Comparison of ENCODE assay signal across 10 cellular contexts in the genomic region with DNA sequence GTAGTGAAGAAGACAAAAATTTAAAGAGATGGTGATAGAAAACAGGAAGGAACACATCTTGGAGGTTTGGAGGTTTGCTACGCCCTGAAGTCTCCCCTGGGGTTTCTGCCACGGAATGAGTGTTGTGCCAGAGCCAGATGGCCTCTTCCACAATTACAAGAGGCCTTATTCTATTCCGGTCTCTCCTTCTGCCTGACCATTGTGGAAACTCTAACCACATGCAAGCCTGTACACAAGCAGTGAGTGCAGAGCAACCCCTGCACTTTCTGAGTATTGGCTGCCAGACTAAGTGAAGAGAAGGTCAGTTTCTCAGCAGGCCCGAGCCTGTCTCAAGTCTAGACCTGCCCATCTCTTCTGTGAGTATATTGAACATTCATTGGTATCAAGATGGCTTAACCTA. TPM values are rescaled to one million over a fixed set of nuclear protein-coding genes. Genes with fewer than 3 reads are reported as not detected.
DNase-seq lines count a peak whose midpoint lies in the region; ATAC-seq, FAIRE-seq and TF ChIP-seq lines count a peak whose summit lies in the region.
"Had no signal": no experiment of that assay in that cellular context is flagged by ENCODE, and none has a peak within 500 bp of the region (broad histone marks: within the 10 kb centered on the region; RNA-seq: fewer than 3 reads in every experiment).

No MANE protein-coding gene starts in this region.

- no peak for TF ChIP-seq RAD21 in GM12878 (IDR thresholded peaks at IDR 0.05; ENCODE audit: insufficient read depth, low read depth, low read length)

- no peaks in the 10 kb centered on the region for H3K79me2 ChIP-seq in GM12878 (ENCODE audit: control insufficient read depth, insufficient read depth, low read length)

- TF ChIP-seq POLR2A in GM12878 (IDR thresholded peaks at IDR 0.05; ENCODE audit: low read depth, low read length) (no peak), gastrocnemius medialis (IDR thresholded peaks at IDR 0.05) (no peak)

- DNase-seq in GM12878 (ENCODE audit: low read depth, low spot score), result no peak
- DNase-seq in gastrocnemius medialis, result peak in 1 of 2 donors; percentile 21
- no peak for DNase-seq in glomerular visceral epithelial cell (ENCODE audit: extremely low spot score)
- no peak for DNase-seq in left lung
- DNase-seq in midbrain (lab: John Stamatoyannopoulos, UW), result no peak
- DNase-seq in activated CD4-positive, alpha-beta memory T cell treated with anti-CD3 and anti-CD28 coated beads, Interleukin-2, amount 10 ng/mL, durations not matched to agents 7 days and 5 days, result no peak
- DNase-seq: effector memory CD8-positive, alpha-beta T cell; T-cell had no signal

- no peaks in the 10 kb centered on the region for H3K27me3 Mint-ChIP-seq in activated CD4-positive, alpha-beta memory T cell treated with anti-CD3 and anti-CD28 coated beads, Interleukin-2, amount 10 ng/mL, durations not matched to agents 7 days and 5 days
- H3K27me3 Mint-ChIP-seq: effector memory CD8-positive, alpha-beta T cell had no signal

- in situ Hi-C loops in GM12878 (cut with MboI) (no loop called here), gastrocnemius medialis (cut with MboI; ENCODE audit: low sequenced_read_pairs in 4 of 4) (no loop called here)

- no peak overlapping the region for H3K4me3 Mint-ChIP-seq in activated CD4-positive, alpha-beta memory T cell treated with anti-CD3 and anti-CD28 coated beads, Interleukin-2, amount 10 ng/mL, durations not matched to agents 7 days and 5 days
- H3K4me3 Mint-ChIP-seq: effector memory CD8-positive, alpha-beta T cell; T-cell had no signal

- POLR2A ChIA-PET in GM12878 (lab: Charles Lee), result no interaction called here
- POLR2A ChIA-PET in activated CD4-positive, alpha-beta memory T cell treated with anti-CD3 and anti-CD28 coated beads, Interleukin-2, amount 10 ng/mL, durations not matched to agents 7 days and 5 days (lab: Charles Lee), result no interaction called here

- H3K36me3 ChIP-seq in GM12878 (ENCODE audit: control insufficient read depth in 2 of 2, insufficient read depth in 2 of 2, low read length in 1 of 2) (no peaks in the 10 kb centered on the region), gastrocnemius medialis (no peaks in the 10 kb centered on the region), left lung (no peaks in the 10 kb centered on the region)

- H3K27me3 ChIP-seq in GM12878 (replicated peaks in 1 of 2; ENCODE audit: control insufficient read depth in 2 of 2, insufficient read depth in 2 of 2, low read length in 1 of 2) (no peaks in the 10 kb centered on the region), gastrocnemius medialis (no peaks in the 10 kb centered on the region), left lung (no peaks in the 10 kb centered on the region)

- intact Hi-C loops in GM12878 (cut with micrococcal nuclease; ENCODE audit: unreplicated experiment), result no loop called here
- intact Hi-C loops in gastrocnemius medialis (cut with DNase I; ENCODE audit: low total_unique reads), result loop anchor here (10.0 kb wide), 1 partner anchor 282 kb away; no protein-coding TSS in a partner anchor
- intact Hi-C loops in left lung (cut with DNase I), result no loop called here

- H3K4me1 ChIP-seq in GM12878 (ENCODE audit: control insufficient read depth, insufficient read depth, low read length) (peaks cover 6% of the 10 kb centered on the region), gastrocnemius medialis (peaks cover 0 to 6% of the 10 kb centered on the region in 2 donors), left lung (peaks cover 0 to 11% of the 10 kb centered on the region in 2 donors)

- H3K4me2 ChIP-seq in GM12878 (ENCODE audit: control insufficient read depth, insufficient read depth), result no peak overlapping the region

- CTCF ChIA-PET in GM12878 (lab: Yijun Ruan, JAX), result no interaction called here
- CTCF ChIA-PET in activated CD4-positive, alpha-beta memory T cell treated with anti-CD3 and anti-CD28 coated beads, Interleukin-2, amount 10 ng/mL, durations not matched to agents 7 days and 5 days (lab: Charles Lee), result no interaction called here

- H3K9ac ChIP-seq in GM12878 (ENCODE audit: control insufficient read depth, insufficient read depth, low read length), result no peak overlapping the region

- SMC1A ChIA-PET in GM12878 (lab: Charles Lee; ENCODE audit: uncharacterized antibody, unreplicated experiment), result no interaction called here

- peaks cover 15% of the 10 kb centered on the region for H3K4me1 Mint-ChIP-seq in activated CD4-positive, alpha-beta memory T cell treated with anti-CD3 and anti-CD28 coated beads, Interleukin-2, amount 10 ng/mL, durations not matched to agents 7 days and 5 days

- no peak overlapping the region for H3K27ac ChIP-seq in GM12878 (ENCODE audit: control insufficient read depth, insufficient read depth)
- peak overlapping the region; percentile 20 to 67 (median 50) for H3K27ac ChIP-seq in gastrocnemius medialis
- no peak overlapping the region for H3K27ac ChIP-seq in left lung

- no peak overlapping the region for H3K27ac Mint-ChIP-seq in activated CD4-positive, alpha-beta memory T cell treated with anti-CD3 and anti-CD28 coated beads, Interleukin-2, amount 10 ng/mL, durations not matched to agents 7 days and 5 days
- H3K27ac Mint-ChIP-seq: effector memory CD8-positive, alpha-beta T cell; T-cell had no signal

- H4K20me1 ChIP-seq in GM12878 (ENCODE audit: control insufficient read depth, insufficient read depth), result no peaks in the 10 kb centered on the region

- TF ChIP-seq EP300 in GM12878 (IDR thresholded peaks at IDR 0.05; ENCODE audit: borderline replicate concordance in 1 of 2, control insufficient read depth in 1 of 2, low read depth in 2 of 2, low read length in 2 of 2), result no peak

- no peak overlapping the region for H2AFZ ChIP-seq in GM12878 (ENCODE audit: control insufficient read depth, low read depth, low read length)

- no TSS peak for BruUV-seq in GM12878 (replicated peaks; lab: Mats Ljungman, UMichigan)

- H3K9me3 Mint-ChIP-seq in activated CD4-positive, alpha-beta memory T cell treated with anti-CD3 and anti-CD28 coated beads, Interleukin-2, amount 10 ng/mL, durations not matched to agents 7 days and 5 days, result no peaks in the 10 kb centered on the region
- H3K9me3 Mint-ChIP-seq: effector memory CD8-positive, alpha-beta T cell had no signal

- RAD21 ChIA-PET in GM12878 (lab: Charles Lee; ENCODE audit: unreplicated experiment), result no interaction called here

- no peak for FAIRE-seq in GM12878 (lab: Jason Lieb, UNC)

- ATAC-seq in GM19452 (IDR thresholded peaks at IDR 0.05; ENCODE audit: unreplicated experiment), result peak; percentile 48
- ATAC-seq in HG03432 (IDR thresholded peaks at IDR 0.05; ENCODE audit: unreplicated experiment), result peak; percentile 56
- peak; percentile 22; the same call in 2 of the 3 replicates for ATAC-seq in GM12878
- ATAC-seq in gastrocnemius medialis, result peak in 1 of 2 donors; percentile 49
- ATAC-seq in left lung, result no peak
- ATAC-seq: effector memory CD8-positive, alpha-beta T cell; T-cell had no signal

- H3K9me3 ChIP-seq in GM12878 (replicated peaks; ENCODE audit: control insufficient read depth, insufficient read depth, low read length), result peaks cover 8% of the 10 kb centered on the region
- no peaks in the 10 kb centered on the region for H3K9me3 ChIP-seq in gastrocnemius medialis
- no peaks in the 10 kb centered on the region for H3K9me3 ChIP-seq in left lung

- 14% methylated on average over 4 of the region's 4 CpGs for WGBS in GM12878 (ENCODE audit: insufficient coverage, insufficient replicate concordance, low lambda C conversion rate, missing lambda C conversion rate)

- H3K4me3 ChIP-seq in GM12878 (no peak overlapping the region), gastrocnemius medialis (no peak overlapping the region), left lung (no peak overlapping the region)

- TF ChIP-seq CTCF in GM12878 (IDR thresholded peaks at IDR 0.05 in 2 of 3, conservative IDR thresholded peaks at IDR 0.05 in 1 of 3; ENCODE audit: control insufficient read depth in 2 of 3, extremely low read depth in 1 of 3, insufficient read depth in 1 of 3, low read depth in 3 of 3, low read length in 3 of 3) (no peak), gastrocnemius medialis (IDR thresholded peaks at IDR 0.05 in 4 of 5, conservative IDR thresholded peaks at IDR 0.05 in 1 of 5) (no peak), left lung (IDR thresholded peaks at IDR 0.05) (no peak)

- no peaks in the 10 kb centered on the region for H3K36me3 Mint-ChIP-seq in activated CD4-positive, alpha-beta memory T cell treated with anti-CD3 and anti-CD28 coated beads, Interleukin-2, amount 10 ng/mL, durations not matched to agents 7 days and 5 days (ENCODE audit: low read depth)
- H3K36me3 Mint-ChIP-seq: T-cell had no signal

TF ChIP-seq in GM12878, 131 proteins besides CTCF, POLR2A, EP300 and RAD21 (continues in another document):
- no peak for TF ChIP-seq MEF2A (IDR thresholded peaks at IDR 0.05; ENCODE audit: insufficient read depth, low read depth, low read length)
- TF ChIP-seq EZH2 (IDR thresholded peaks at IDR 0.05; ENCODE audit: borderline replicate concordance, control insufficient read depth, low read depth, low read length), result no peak
- no peak for TF ChIP-seq GATAD2B (conservative IDR thresholded peaks at IDR 0.05; ENCODE audit: low read depth)
- TF ChIP-seq STAT3 (IDR thresholded peaks at IDR 0.05; ENCODE audit: low read depth, low read length), result no peak
- no peak for TF ChIP-seq LARP7 (IDR thresholded peaks at IDR 0.05)

RNA-seq across cellular contexts. Expression of gene MYO1B, which starts 22.7 kb away (rescaled TPM):
- total RNA-seq in GM12878 (2013; cell fraction: nucleolus; rRNA removed), result 10.2 and 12.8 TPM in 2 replicates
- 3.0 and 3.2 TPM in 2 replicates for total RNA-seq in GM12878 (2014; rRNA removed)
- 3.5 and 4.2 TPM in 2 replicates for total RNA-seq in GM12878 (2014; rRNA removed; fragmentation: Illumina TruSeq; extraction: Trizol)
- total RNA-seq in GM12878 (2021), result 2.2 and 3.6 TPM in 2 replicates
- 0.42 TPM for polyA plus RNA-seq in GM12878 (2011; ENCODE audit: low read depth)
- 0.10 TPM in 2 replicates for polyA plus RNA-seq in GM12878 (2011; rRNA removed)
- polyA plus RNA-seq in GM12878 (2011; cell fraction: cytosol; rRNA removed), result 0.04 and 0.10 TPM in 2 replicates
- polyA plus RNA-seq in GM12878 (2011; cell fraction: nucleus; rRNA removed), result 0.10 and 0.13 TPM in 2 replicates
- 0.42 and 0.69 TPM in 2 replicates for polyA plus RNA-seq in GM12878 (2012)
- polyA plus RNA-seq in GM12878 (2014; fragmentation: Illumina TruSeq; extraction: Trizol), result 2.8 and 4.2 TPM in 2 replicates
- under 1 TPM; 0.40 to 0.57 TPM for polyA plus RNA-seq in GM12878 (2014; fragmentation: Nextera tagmentation; extraction: Ambion mirVana)
- polyA plus RNA-seq in GM12878 (2014; rRNA removed), result 1.3 and 1.4 TPM in 2 replicates
- 1 to 10 TPM; 1.2 to 1.8 TPM for polyA plus RNA-seq in GM12878 (2016; fragmentation: Nextera tagmentation; extraction: Ambion mirVana)
- 0.36 TPM in 1 of 2 replicates, not detected in the other for polyA minus RNA-seq in GM12878 (2011; rRNA and poly(A)+ RNA removed)
- polyA minus RNA-seq in GM12878 (2011; cell fraction: cytosol; rRNA and poly(A)+ RNA removed), result not detected in 2 replicates
- 0.10 and 0.24 TPM in 2 replicates for polyA minus RNA-seq in GM12878 (2011; cell fraction: nucleus; rRNA and poly(A)+ RNA removed)
- total RNA-seq in gastrocnemius medialis, result 10 to 100 TPM in 2 of 4 donors, 1 to 10 TPM in 2; 7.0 to 10.8 (median 10.0) TPM
- 100 to 1,000 TPM; 136 to 305 TPM for total RNA-seq in left lung
- 1 to 10 TPM; 2.1 to 2.9 TPM for total RNA-seq in activated CD4-positive, alpha-beta memory T cell treated with anti-CD3 and anti-CD28 coated beads, Interleukin-2, amount 10 ng/mL, durations not matched to agents 7 days and 5 days

Comparison
In these comparisons a context has a peak if more than half of its experiments do, and no peak if none do; other contexts are left out.
1. H3K27ac ChIP-seq: peak in gastrocnemius medialis (4 of 4); none in GM12878 (single experiment) and left lung (0 of 2).
2. RNA of gene MYO1B, which starts 22.7 kb away (total RNA-seq): 136 to 305 TPM in left lung; 7.0 to 10.8 TPM in gastrocnemius medialis, 2.2 to 12.8 TPM in GM12878 and 2.1 to 2.9 TPM in activated CD4-positive, alpha-beta memory T cell treated with anti-CD3 and anti-CD28 coated beads, Interleukin-2, amount 10 ng/mL, durations not matched to agents 7 days and 5 days; every median in the first group is over 4 times any median in the second.